Comparison of ENCODE assay signal across 26 cellular contexts in genomic region chr12:43305065-43305464, GRCh38.
"Had no signal": no experiment of that assay in that cellular context is flagged by ENCODE, and none has a peak within 500 bp of the region (broad histone marks: within the 10 kb centered on the region; RNA-seq: fewer than 3 reads in every experiment).

No MANE protein-coding gene starts in this region.

- H3K36me3 ChIP-seq: brain microvascular endothelial cell, colonic mucosa, gastroesophageal sphincter, heart right ventricle had no signal

- DNase-seq: activated CD4-positive, alpha-beta memory T cell treated with anti-CD3 and anti-CD28 coated beads for 36 hours; activated CD4-positive, alpha-beta T cell treated with anti-CD3 and anti-CD28 coated beads for 36 hours; activated CD4-positive, alpha-beta T cell treated with anti-CD3 and anti-CD28 coated beads, Interleukin-2, amount 10 ng/mL, durations not matched to agents 24 days and 14 days; activated CD4-positive, CD25-positive, alpha-beta regulatory T cell; activated CD4-positive, CD25-positive, alpha-beta regulatory T cell treated with anti-CD3 and anti-CD28 coated beads, Interleukin-2, amount 50 U/mL, for 72 hours; activated CD8-positive, alpha-beta memory T cell treated with anti-CD3 and anti-CD28 coated beads, Interleukin-2, amount 10 ng/mL, durations not matched to agents 7 days and 5 days; activated CD8-positive, alpha-beta memory T cell treated with anti-CD3 and anti-CD28 coated beads, Interleukin-2, amount 50 U/mL, for 4 hours; activated CD8-positive, alpha-beta T cell treated with anti-CD3 and anti-CD28 coated beads, Interleukin-2, amount 10 ng/mL, durations not matched to agents 7 days and 5 days; activated effector memory CD4-positive, alpha-beta T cell treated with anti-CD3 and anti-CD28 coated beads, Interleukin-2, amount 50 U/mL, for 16 hours; activated naive CD4-positive, alpha-beta T cell treated with anti-CD3 and anti-CD28 coated beads for 36 hours; activated T-cell treated with anti-CD3 and anti-CD28 coated beads, Interleukin-2, amount 50 U/mL, for 1 hour; activated T-cell treated with anti-CD3 and anti-CD28 coated beads, Interleukin-2, amount 50 U/mL, for 48 hours; amniotic stem cell; anterior cingulate cortex; brain microvascular endothelial cell; caudate nucleus; colonic mucosa; effector CD8-positive, alpha-beta T cell; foreskin fibroblast; heart right ventricle; T-helper 1 cell; T-helper 17 cell; T1000 had no signal

- H3K4me3 ChIP-seq: colonic mucosa, gastroesophageal sphincter, heart right ventricle had no signal

- H3K27ac ChIP-seq: colonic mucosa, gastroesophageal sphincter, heart right ventricle had no signal

- H3K9me3 ChIP-seq: colonic mucosa, gastroesophageal sphincter had no signal

- ATAC-seq: activated CD4-positive, alpha-beta T cell treated with anti-CD3 and anti-CD28 coated beads for 36 hours; activated CD8-positive, alpha-beta memory T cell treated with anti-CD3 and anti-CD28 coated beads, Interleukin-2, amount 10 ng/mL, durations not matched to agents 7 days and 5 days; activated CD8-positive, alpha-beta T cell treated with anti-CD3 and anti-CD28 coated beads, Interleukin-2, amount 10 ng/mL, durations not matched to agents 7 days and 5 days; gastroesophageal sphincter; heart right ventricle; T-helper 17 cell had no signal

- H3K27me3 ChIP-seq: brain microvascular endothelial cell, colonic mucosa, gastroesophageal sphincter, heart right ventricle had no signal

- H3K4me1 ChIP-seq: colonic mucosa, gastroesophageal sphincter had no signal

- FAIRE-seq: astrocyte, endometrium had no signal
